Comparison of ENCODE assay signal across 8 cellular contexts in genomic region chrX:74536142-74537010, GRCh38.
A peak's percentile ranks its signal among the peaks of the same experiment; 100 is the strongest.
DNase-seq lines count a peak whose midpoint lies in the region; TF ChIP-seq lines count a peak whose summit lies in the region.

No MANE protein-coding gene starts in this region.

- no peaks in the 10 kb centered on the region for H3K9me3 ChIP-seq in prostate gland

- H3K9me3 Mint-ChIP-seq in T-helper 1 cell treated with Interleukin-12 subunit alpha and Interleukin-12 subunit beta and Interleukin-4 antibody, amounts not matched to agents 30 μg/mL and 1 μg/mL, for 36 hours, result no peaks in the 10 kb centered on the region
- no peaks in the 10 kb centered on the region for H3K9me3 Mint-ChIP-seq in MCF 10A (ENCODE audit: unreplicated experiment)

- intact Hi-C loops in MCF 10A (cut with micrococcal nuclease), result loop anchor here (10.0 kb wide), 1 partner anchor 112 kb away; the partner anchor contains the start of gene SLC16A2
- intact Hi-C loops in prostate gland (cut with DNase I), result loop anchor here (5.0 to 10.0 kb wide), 2 partner anchors 112 to 154 kb away; partner anchors contain the start of gene SLC16A2

- no peaks in the 10 kb centered on the region for H3K27me3 Mint-ChIP-seq in T-helper 1 cell treated with Interleukin-12 subunit alpha and Interleukin-12 subunit beta and Interleukin-4 antibody, amounts not matched to agents 30 μg/mL and 1 μg/mL, for 36 hours (ENCODE audit: low read depth)
- peaks cover 42% of the 10 kb centered on the region for H3K27me3 Mint-ChIP-seq in MCF 10A (ENCODE audit: insufficient read depth, unreplicated experiment)

- DNase-seq in GM10266 (ENCODE audit: extremely low spot score), result peak; percentile 34
- peak; percentile 66 for DNase-seq in HEK293T (ENCODE audit: extremely low spot score)
- DNase-seq in NCI-H1105 treated with DMSO at 0.1 percent for 48 hours (lab: John Stamatoyannopoulos, UW), result peak; percentile 86
- peak; percentile 77 for DNase-seq in MCF 10A (ENCODE audit: unreplicated experiment)
- DNase-seq in hippocampal formation (lab: John Stamatoyannopoulos, UW), result peak; percentile 10 to 46
- peak; percentile 58 for DNase-seq in prostate gland (ENCODE audit: low spot score)
- DNase-seq in GOT3 (lab: John Stamatoyannopoulos, UW), result no peak

- H3K4me3 Mint-ChIP-seq in T-helper 1 cell treated with Interleukin-12 subunit alpha and Interleukin-12 subunit beta and Interleukin-4 antibody, amounts not matched to agents 30 μg/mL and 1 μg/mL, for 36 hours, result peak overlapping the region; percentile 75
- peak overlapping the region; percentile 69 for H3K4me3 Mint-ChIP-seq in MCF 10A (ENCODE audit: unreplicated experiment)

- H3K4me1 ChIP-seq in prostate gland (replicated peaks), result no peaks in the 10 kb centered on the region

- no TSS peak for BruUV-seq in MCF 10A (replicated peaks; lab: Mats Ljungman, UMichigan)

- TF ChIP-seq POLR2A in prostate gland (IDR thresholded peaks at IDR 0.05), result peak; percentile 46

- no peak overlapping the region for H3K27ac Mint-ChIP-seq in T-helper 1 cell treated with Interleukin-12 subunit alpha and Interleukin-12 subunit beta and Interleukin-4 antibody, amounts not matched to agents 30 μg/mL and 1 μg/mL, for 36 hours
- H3K27ac Mint-ChIP-seq in MCF 10A (ENCODE audit: low read depth, unreplicated experiment), result peak overlapping the region; percentile 35

- H3K4me1 Mint-ChIP-seq in T-helper 1 cell treated with Interleukin-12 subunit alpha and Interleukin-12 subunit beta and Interleukin-4 antibody, amounts not matched to agents 30 μg/mL and 1 μg/mL, for 36 hours (ENCODE audit: low read depth), result peaks cover 16% of the 10 kb centered on the region
- peaks cover 13% of the 10 kb centered on the region for H3K4me1 Mint-ChIP-seq in MCF 10A (ENCODE audit: insufficient read depth, unreplicated experiment)

- WGBS in prostate gland, result 0% methylated on average over 16 of the region's 64 CpGs

- no peaks in the 10 kb centered on the region for H3K36me3 ChIP-seq in prostate gland

- H3K27me3 ChIP-seq in prostate gland (replicated peaks; ENCODE audit: insufficient read depth), result no peaks in the 10 kb centered on the region

- no peak for TF ChIP-seq CTCF in GM10266 (IDR thresholded peaks at IDR 0.05; ENCODE audit: control insufficient read depth, insufficient read depth, low read depth, missing control alignments)
- TF ChIP-seq CTCF in MCF 10A (IDR thresholded peaks at IDR 0.05; ENCODE audit: unreplicated experiment), result peak; percentile 29
- TF ChIP-seq CTCF in prostate gland (IDR thresholded peaks at IDR 0.05), result peak in 2 of 4 experiments; percentile 8 to 36

- H3K36me3 Mint-ChIP-seq in T-helper 1 cell treated with Interleukin-12 subunit alpha and Interleukin-12 subunit beta and Interleukin-4 antibody, amounts not matched to agents 30 μg/mL and 1 μg/mL, for 36 hours (ENCODE audit: low read depth), result peaks cover 1% of the 10 kb centered on the region
- no peaks in the 10 kb centered on the region for H3K36me3 Mint-ChIP-seq in MCF 10A (ENCODE audit: insufficient read depth, unreplicated experiment)

- POLR2A ChIA-PET in HEK293T (lab: Yijun Ruan, JAX) (interaction anchor here (0.6 to 1.5 kb wide), 4 partner anchors 11 to 232 kb away, joined by 3 to 6 read pairs (median 3); partner anchors contain the start of genes RLIM and SLC16A2), MCF 10A (lab: Yijun Ruan, JAX) (interaction anchor here (0.6 to 2.3 kb wide), 3 partner anchors 8 to 116 kb away, joined by 3 to 12 read pairs (median 4); partner anchors contain the start of gene SLC16A2)

- peak overlapping the region; percentile 75 to 77 for H3K27ac ChIP-seq in prostate gland

- H3K4me3 ChIP-seq in prostate gland, result peak overlapping the region; percentile 27 to 39

- CTCF ChIA-PET in HEK293T (lab: Yijun Ruan, JAX) (interaction anchor here (1.1 kb wide), 1 partner anchor 164 kb away, joined by 3 read pairs; no protein-coding TSS in a partner anchor), MCF 10A (lab: Yijun Ruan, JAX) (interaction anchor here (1.3 kb wide), 1 partner anchor 14 kb away, joined by 4 read pairs; no protein-coding TSS in a partner anchor)

TF ChIP-seq in HEK293T, 16 proteins besides CTCF, POLR2A, EP300 and RAD21:
- peak; percentile 87 for TF ChIP-seq PKNOX1 (IDR thresholded peaks at IDR 0.05)
- TF ChIP-seq BHLHE40 (IDR thresholded peaks at IDR 0.05; ENCODE audit: borderline replicate concordance), result no peak
- TF ChIP-seq SP1 (IDR thresholded peaks at IDR 0.05), result no peak
- TF ChIP-seq SUZ12 (IDR thresholded peaks at IDR 0.05), result no peak
- peak; percentile 76 for TF ChIP-seq L3MBTL2 (conservative IDR thresholded peaks at IDR 0.05)
- TF ChIP-seq ELF4 (IDR thresholded peaks at IDR 0.05), result no peak
